ENCODE assay signal across 27 cellular contexts in the genomic region with DNA sequence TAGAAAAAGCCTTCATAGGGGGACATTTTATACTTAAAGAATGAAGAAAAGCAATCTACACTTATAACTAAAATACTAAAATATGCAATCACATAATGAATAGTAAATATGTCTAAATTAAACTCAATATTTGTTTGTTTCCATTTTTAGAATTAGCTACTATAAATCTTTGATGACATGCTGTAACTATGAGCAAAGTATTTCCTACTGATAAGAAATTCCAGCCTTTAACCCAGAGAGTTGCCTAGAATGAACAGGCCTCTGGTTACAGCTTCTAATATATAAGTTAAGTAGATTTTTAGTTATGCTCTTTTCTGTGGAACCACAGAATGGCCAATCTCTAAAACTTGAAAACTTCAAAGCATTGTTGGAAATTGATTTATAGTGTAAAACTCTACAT.
"Had no signal": no experiment of that assay in that cellular context is flagged by ENCODE, and none has a peak within 500 bp of the region (broad histone marks: within the 10 kb centered on the region; RNA-seq: fewer than 3 reads in every experiment).

No MANE protein-coding gene starts in this region.

- H3K36me3 ChIP-seq: adrenal gland, lower lobe of right lung, neural progenitor cell, sigmoid colon, spleen, vagina had no signal

- H3K4me2 ChIP-seq: neural progenitor cell had no signal

- DNase-seq: activated CD4-positive, alpha-beta T cell treated with anti-CD3 and anti-CD28 coated beads for 1 hour; activated CD4-positive, alpha-beta T cell treated with anti-CD3 and anti-CD28 coated beads, Interleukin-2, amount 50 U/mL, for 4 hours; activated CD8-positive, alpha-beta memory T cell treated with anti-CD3 and anti-CD28 coated beads for 24 hours; activated CD8-positive, alpha-beta memory T cell treated with anti-CD3 and anti-CD28 coated beads, Interleukin-2, amount 50 U/mL, for 4 hours; activated T-cell treated with anti-CD3 and anti-CD28 coated beads, Interleukin-2, amount 50 U/mL, for 24 hours; adrenal gland; endodermal cell; foreskin melanocyte; lower lobe of right lung; naive thymus-derived CD8-positive, alpha-beta T cell; retina; sigmoid colon; spleen; stimulated activated CD4-positive, alpha-beta T cell treated with anti-CD3 and anti-CD28 coated beads, Interleukin-4, amount 100 ng/mL, for 1 hour; stimulated activated naive CD4-positive, alpha-beta T cell; SW 1271; T-helper 17 cell; testis had no signal

- FAIRE-seq: astrocyte, keratinocyte had no signal

- H2AFZ ChIP-seq: neural progenitor cell had no signal

- H3K9ac ChIP-seq: neural progenitor cell had no signal

- H3K4me3 ChIP-seq: adrenal gland, coronary artery, lower lobe of right lung, neural progenitor cell, sigmoid colon, spleen, testis, vagina had no signal

- H3K9me3 ChIP-seq: adrenal gland, lower lobe of right lung, sigmoid colon, spleen, testis, vagina had no signal

- H3K4me1 ChIP-seq: lower lobe of right lung, neural progenitor cell, sigmoid colon, spleen, testis, vagina had no signal

- H3K27me3 ChIP-seq: adrenal gland, neural progenitor cell, sigmoid colon, spleen, testis, vagina had no signal

- ATAC-seq: activated T-helper 17 cell treated with anti-CD3 and anti-CD28 coated beads, Interleukin-2, amount 50 U/mL, for 72 hours; left lobe of liver; lower lobe of right lung; naive thymus-derived CD8-positive, alpha-beta T cell; T-helper 17 cell had no signal

- H3K27ac ChIP-seq: adrenal gland, coronary artery, epithelial cell of prostate, lower lobe of right lung, neural progenitor cell, sigmoid colon, spleen, testis, vagina, VCaP had no signal
